ENCODE assay signal across 1 cellular context in the genomic region with DNA sequence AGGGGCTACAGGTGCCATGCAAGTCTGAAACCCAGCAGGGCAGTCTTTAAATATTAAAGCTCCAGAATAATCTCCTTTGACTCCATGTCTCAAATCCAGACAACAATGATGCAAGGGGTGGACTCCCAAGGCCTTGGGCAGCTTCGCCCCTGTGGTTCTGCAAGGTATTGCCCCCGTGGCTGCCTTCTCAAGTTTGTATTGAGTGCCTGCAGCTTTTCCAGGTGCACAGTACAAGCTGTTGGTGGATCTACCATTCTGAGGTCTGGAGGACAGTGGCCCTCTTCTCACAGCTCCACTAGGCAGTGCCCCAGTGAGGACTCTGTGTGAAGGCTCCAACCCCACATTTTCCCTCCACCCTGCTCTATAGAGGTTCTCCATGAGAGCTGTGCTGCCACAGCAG.
TF ChIP-seq lines count a peak whose summit lies in the region.

No MANE protein-coding gene starts in this region.

TF ChIP-seq in GM12878, 131 proteins besides CTCF, POLR2A, EP300 and RAD21:
- TF ChIP-seq RELB (IDR thresholded peaks at IDR 0.05; ENCODE audit: low read depth) (no peak), BCL11A (IDR thresholded peaks at IDR 0.05; ENCODE audit: low read depth, low read length) (no peak), SMAD5 (IDR thresholded peaks at IDR 0.05; ENCODE audit: low read depth) (no peak), BCL3 (IDR thresholded peaks at IDR 0.05; ENCODE audit: borderline replicate concordance, insufficient read depth, low read depth, low read length, poor library complexity, severe bottlenecking) (no peak), SP1 (IDR thresholded peaks at IDR 0.05; ENCODE audit: low read depth, low read length) (no peak), TBL1XR1 (IDR thresholded peaks at IDR 0.05; ENCODE audit: low read depth, low read length) (no peak), ZBTB33 (IDR thresholded peaks at IDR 0.05) (no peak), NR2F1 (conservative IDR thresholded peaks at IDR 0.05) (no peak), POLR2AphosphoS2 (IDR thresholded peaks at IDR 0.05; ENCODE audit: low read depth, low read length) (no peak)
